In the genomic region with DNA sequence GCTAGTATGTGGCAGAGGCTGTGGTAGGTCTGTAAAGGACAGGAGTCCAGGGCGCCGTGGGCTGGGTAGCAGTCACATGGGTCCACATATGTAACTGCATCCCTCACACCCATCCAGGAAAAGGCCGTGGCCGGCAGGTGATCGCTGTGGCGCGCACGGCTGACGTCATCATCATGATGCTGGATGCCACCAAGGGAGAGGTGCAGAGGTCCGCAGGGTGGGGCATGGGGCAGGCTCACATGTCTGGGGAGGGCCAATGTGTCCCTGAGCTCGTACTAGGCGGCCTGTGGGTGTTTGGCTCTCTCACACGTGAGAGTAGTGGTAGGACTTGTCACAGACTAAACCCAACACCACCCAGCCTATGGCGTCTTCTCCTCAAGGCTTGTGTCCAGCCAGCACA, we compare ENCODE assay signal across 1 cellular context.
TF ChIP-seq lines count a peak whose summit lies in the region.

No MANE protein-coding gene starts in this region.

TF ChIP-seq in HepG2, 621 proteins besides CTCF, POLR2A, EP300 and RAD21:
- TF ChIP-seq BRCA1 (CRISPR knock-in tag; IDR thresholded peaks at IDR 0.05) (no peak), ZFP36L2 (CRISPR knock-in tag; IDR thresholded peaks at IDR 0.05) (no peak), ZNF547 (CRISPR knock-in tag; IDR thresholded peaks at IDR 0.05) (no peak), MBD4 (IDR thresholded peaks at IDR 0.05; ENCODE audit: borderline replicate concordance, low read length) (no peak), ZNF101 (CRISPR knock-in tag; IDR thresholded peaks at IDR 0.05; ENCODE audit: borderline replicate concordance, low read depth) (no peak), ZKSCAN8 (CRISPR knock-in tag; IDR thresholded peaks at IDR 0.05; ENCODE audit: borderline replicate concordance) (no peak), ZNF678 (CRISPR knock-in tag; IDR thresholded peaks at IDR 0.05) (no peak), MED8 (CRISPR knock-in tag; IDR thresholded peaks at IDR 0.05; ENCODE audit: insufficient replicate concordance) (no peak), SOX6 (IDR thresholded peaks at IDR 0.05) (no peak), SOX6 (CRISPR knock-in tag; IDR thresholded peaks at IDR 0.05) (no peak)
